8 cellular contexts compared by ENCODE assay signal in the genomic region with DNA sequence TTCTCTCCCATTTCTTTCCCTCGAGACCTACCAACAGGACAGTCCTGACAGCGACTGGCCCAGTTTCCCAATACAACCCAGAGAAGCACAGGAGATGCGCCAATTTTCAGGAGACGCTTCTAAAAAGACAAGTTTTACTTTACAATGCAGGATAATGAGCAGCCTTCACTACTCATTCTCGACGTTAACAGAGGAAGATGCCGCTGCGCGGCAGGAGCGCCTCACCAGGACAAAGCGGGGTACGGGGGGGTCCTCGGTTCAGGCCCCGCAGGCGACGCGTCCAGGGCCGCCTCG. TPM values are rescaled to one million over a fixed set of nuclear protein-coding genes. Genes with fewer than 3 reads are reported as not detected.
DNase-seq lines count a peak whose midpoint lies in the region; ATAC-seq and TF ChIP-seq lines count a peak whose summit lies in the region.

No MANE protein-coding gene starts in this region.

- H3K36me3 Mint-ChIP-seq in brain = peaks cover 21% of the 10 kb centered on the region

- H3K4me1 ChIP-seq in left lung = peaks cover 0 to 15% of the 10 kb centered on the region in 2 donors
- no peaks in the 10 kb centered on the region for H3K4me1 ChIP-seq in thymus (ENCODE audit: control insufficient read depth, insufficient read depth, low read length)

- H3K4me3 Mint-ChIP-seq in brain = peak overlapping the region; percentile 92 to 97 (median 96)

- TF ChIP-seq CTCF in brain (conservative IDR thresholded peaks at IDR 0.05) (no peak), left lung (IDR thresholded peaks at IDR 0.05) (no peak)

- H3K9me3 ChIP-seq in left lung (no peaks in the 10 kb centered on the region), thymus (ENCODE audit: control insufficient read depth) (no peaks in the 10 kb centered on the region)

- intact Hi-C loops in left lung (cut with DNase I) = no loop called here

- DNase-seq in EL (peak; percentile 7), HT1080 (ENCODE audit: low read depth) (peak; percentile 0), left lung (no peak), GDM1 (lab: John Stamatoyannopoulos, UW) (no peak), NCI-H226 (no peak)

- peaks cover 28% of the 10 kb centered on the region for H3K4me1 Mint-ChIP-seq in brain

- H3K27me3 Mint-ChIP-seq in brain = peaks cover 11% of the 10 kb centered on the region

- 2% methylated on average over 19 of the region's 19 CpGs for WGBS in thymus

- H3K27ac Mint-ChIP-seq in brain = peak overlapping the region; percentile 59 to 91 (median 88)

- H3K36me3 ChIP-seq in left lung (no peaks in the 10 kb centered on the region), thymus (ENCODE audit: control insufficient read depth, insufficient read depth) (no peaks in the 10 kb centered on the region)

- ATAC-seq in GM21367 (IDR thresholded peaks at IDR 0.05; ENCODE audit: unreplicated experiment) (peak; percentile 12), left lung (peak; percentile 7)

- H3K27ac ChIP-seq in left lung (peak overlapping the region; percentile 72 to 77), thymus (ENCODE audit: low read depth) (no peak overlapping the region)

- peak overlapping the region; percentile 52 to 67 for H3K4me3 ChIP-seq in left lung
- peak overlapping the region; percentile 65 for H3K4me3 ChIP-seq in thymus (ENCODE audit: low read length)

- no peaks in the 10 kb centered on the region for H3K27me3 ChIP-seq in left lung
- no peaks in the 10 kb centered on the region for H3K27me3 ChIP-seq in thymus (ENCODE audit: control insufficient read depth, insufficient read depth)

- peaks cover 4 to 19% (median 6%) of the 10 kb centered on the region in 5 experiments for H3K9me3 Mint-ChIP-seq in brain

RNA-seq across cellular contexts. Expression of a gene that starts 0.7 kb away (rescaled TPM):
- 1.1 and 1.9 TPM in 2 replicates for total RNA-seq in HT1080 (2014; rRNA removed; shearing (Covaris generic))
- 1.8 and 2.4 TPM in 2 replicates for polyA plus RNA-seq in HT1080 (2015; cell fraction: cytosol; rRNA removed)
- polyA plus RNA-seq in HT1080 (2015; cell fraction: nucleus; rRNA removed) = 9.9 and 11.6 TPM in 2 replicates
- polyA plus RNA-seq in brain (ENCODE audit: insufficient read depth, low read depth, low replicate concordance) = 2.3 TPM
- total RNA-seq in left lung = 10 to 100 TPM; 11.1 to 14.1 TPM
- 6.4 TPM for polyA plus RNA-seq in thymus

Comparison
In these comparisons a context has a peak if more than half of its experiments do, and no peak if none do; other contexts are left out.
1. DNase-seq: peak in EL (single experiment) and HT1080 (single experiment); none in left lung (0 of 2), GDM1 (single experiment) and NCI-H226 (single experiment).